Comparison of ENCODE assay signal across 18 cellular contexts in the genomic region with DNA sequence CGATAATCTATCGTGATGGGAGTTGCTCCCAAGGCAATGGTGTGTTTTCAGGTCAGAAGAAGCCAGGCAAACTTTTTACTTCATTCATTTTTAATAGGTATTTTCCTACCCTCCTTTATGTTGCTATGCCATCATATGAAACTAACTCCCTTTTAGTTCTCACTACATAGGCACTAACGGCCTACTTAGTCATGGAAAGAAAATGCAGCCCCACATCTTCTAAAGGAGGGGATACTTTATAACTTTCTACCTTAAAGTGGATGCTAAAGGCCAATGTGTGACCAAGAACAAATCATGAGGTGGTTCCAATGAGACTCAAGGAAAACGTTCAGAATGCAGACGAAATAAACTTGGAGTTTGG.
DNase-seq lines count a peak whose midpoint lies in the region; ATAC-seq, FAIRE-seq and TF ChIP-seq lines count a peak whose summit lies in the region.
"Had no signal": no experiment of that assay in that cellular context is flagged by ENCODE, and none has a peak within 500 bp of the region (broad histone marks: within the 10 kb centered on the region; RNA-seq: fewer than 3 reads in every experiment).

No MANE protein-coding gene starts in this region.

- 9% methylated on average over 5 of the region's 5 CpGs for WGBS in K562 (ENCODE audit: insufficient coverage, low coverage, missing lambda C conversion rate)

- TF ChIP-seq POLR2A in breast epithelium (IDR thresholded peaks at IDR 0.05) (no peak), K562 (conservative IDR thresholded peaks at IDR 0.05) (no peak)

- H3K79me2 ChIP-seq in K562 (ENCODE audit: control insufficient read depth, insufficient read depth, low read length) = no peaks in the 10 kb centered on the region
- no peaks in the 10 kb centered on the region for H3K79me2 ChIP-seq in keratinocyte (ENCODE audit: control insufficient read depth, insufficient read depth, low read length)

- FAIRE-seq in K562 (lab: Jason Lieb, UNC) (no peak), keratinocyte (lab: Jason Lieb, UNC) (no peak)
- FAIRE-seq: GM12892 had no signal

- intact Hi-C loops in MCF 10A (cut with micrococcal nuclease) = loop anchor here (1.0 to 2.0 kb wide), 2 partner anchors 15 to 194 kb away; partner anchors contain the start of gene FOXA2
- intact Hi-C loops in breast epithelium (cut with DNase I; ENCODE audit: low total_unique reads) = no loop called here
- intact Hi-C loops in K562 (cut with micrococcal nuclease) = no loop called here

- no peaks in the 10 kb centered on the region for H3K4me1 ChIP-seq in breast epithelium
- H3K4me1 ChIP-seq in K562 (replicated peaks in 1 of 2; ENCODE audit: control insufficient read depth in 2 of 2, insufficient read depth in 2 of 2, low read length in 2 of 2) = peaks cover 0 to 22% of the 10 kb centered on the region in 2 experiments; a peak in 2 of 5 replicates
- H3K4me1 ChIP-seq in keratinocyte (ENCODE audit: control insufficient read depth, extremely low read depth, insufficient read depth, low read length) = peaks cover 45% of the 10 kb centered on the region

- TF ChIP-seq CTCF in MCF 10A (IDR thresholded peaks at IDR 0.05; ENCODE audit: unreplicated experiment) (no peak), breast epithelium (IDR thresholded peaks at IDR 0.05) (no peak), K562 (IDR thresholded peaks at IDR 0.05 in 2 of 3, conservative IDR thresholded peaks at IDR 0.05 in 1 of 3; ENCODE audit: insufficient read depth in 2 of 3, low read depth in 1 of 3, low read length in 3 of 3) (no peak), keratinocyte (optimal IDR thresholded peaks at IDR 0.05 in 1 of 3, IDR thresholded peaks at IDR 0.05 in 1 of 3, conservative IDR thresholded peaks at IDR 0.05 in 1 of 3; ENCODE audit: extremely low read depth in 1 of 3, insufficient read depth in 2 of 3, low read length in 3 of 3) (no peak)

- H3K27me3 ChIP-seq in breast epithelium (peaks cover 0 to 19% of the 10 kb centered on the region in 2 donors), K562 (ENCODE audit: control insufficient read depth in 2 of 2, insufficient read depth in 2 of 2, low read length in 2 of 2) (no peaks in the 10 kb centered on the region), keratinocyte (ENCODE audit: control insufficient read depth, extremely low read depth, insufficient read depth, low read length) (no peaks in the 10 kb centered on the region)
- H3K27me3 ChIP-seq: BLaER1 treated with 17β-estradiol and CSF1 and Interleukin-3, amounts not matched to agents 10 nM and 100 nM had no signal

- H3K27ac Mint-ChIP-seq in MCF 10A (ENCODE audit: low read depth, unreplicated experiment) (no peak overlapping the region), T-cell (no peak overlapping the region)
- H3K27ac Mint-ChIP-seq in T-helper 2 cell treated with Interferon-gamma antibody and Interleukin-4, amounts not matched to agents 5 μg/mL and 100 μg/mL, for 36 hours = no peak overlapping the region
- H3K27ac Mint-ChIP-seq: CD4-positive, alpha-beta memory T cell had no signal

- H3K9ac ChIP-seq in K562 (ENCODE audit: insufficient read depth in 1 of 2, low read depth in 2 of 2, low read length in 2 of 2) = no peak overlapping the region
- peak overlapping the region; percentile 13 for H3K9ac ChIP-seq in keratinocyte (ENCODE audit: control insufficient read depth, extremely low read depth, insufficient read depth, low read length)
- H3K9ac ChIP-seq: BLaER1 treated with 17β-estradiol and CSF1 and Interleukin-3, amounts not matched to agents 10 nM and 100 nM; GM23248 had no signal

- TF ChIP-seq EP300 in K562 (IDR thresholded peaks at IDR 0.05; ENCODE audit: low read length) = no peak

- no peak overlapping the region for H3K4me3 ChIP-seq in breast epithelium
- no peak overlapping the region for H3K4me3 ChIP-seq in K562
- H3K4me3 ChIP-seq in keratinocyte (ENCODE audit: control insufficient read depth in 2 of 3, extremely low read depth in 1 of 3, insufficient read depth in 2 of 3, low read depth in 1 of 3, low read length in 3 of 3) = no peak overlapping the region
- H3K4me3 ChIP-seq: BLaER1 treated with 17β-estradiol and CSF1 and Interleukin-3, amounts not matched to agents 10 nM and 100 nM; GM23248 had no signal

- H3K9me3 Mint-ChIP-seq in MCF 10A (ENCODE audit: unreplicated experiment) = no peaks in the 10 kb centered on the region
- peaks cover 0 to 10% (median 0%) of the 10 kb centered on the region in 3 donors for H3K9me3 Mint-ChIP-seq in T-cell
- no peaks in the 10 kb centered on the region for H3K9me3 Mint-ChIP-seq in T-helper 2 cell treated with Interferon-gamma antibody and Interleukin-4, amounts not matched to agents 5 μg/mL and 100 μg/mL, for 36 hours

- POLR2A ChIA-PET in MCF 10A (lab: Yijun Ruan, JAX) = interaction anchor here (0.6 to 4.1 kb wide), 18 partner anchors 9 to 968 kb away, joined by 3 to 33 read pairs (median 4); no protein-coding TSS in a partner anchor
- POLR2A ChIA-PET in K562 (lab: Yijun Ruan, JAX) = interaction anchor here (1.0 to 1.4 kb wide), 2 partner anchors 7 to 15 kb away, joined by 4 read pairs; no protein-coding TSS in a partner anchor
- POLR2A ChIA-PET in T-cell (lab: Charles Lee) = no interaction called here

- dilution Hi-C loops in keratinocyte (cut with MboI; ENCODE audit: extremely low pct_ligation_motif_present, low sequenced_read_pairs) = no loop called here

- CTCF ChIA-PET in MCF 10A (lab: Yijun Ruan, JAX) (interaction anchor here (0.7 to 3.3 kb wide), 10 partner anchors 11 to 292 kb away, joined by 3 to 30 read pairs (median 3); no protein-coding TSS in a partner anchor), K562 (lab: Yijun Ruan, JAX; ENCODE audit: low intra/inter-chr PET ratio) (no interaction called here), T-cell (lab: Charles Lee) (no interaction called here)

- H3K27ac ChIP-seq in breast epithelium (no peak overlapping the region), K562 (ENCODE audit: extremely low read depth, low read depth, low read length) (no peak overlapping the region), keratinocyte (ENCODE audit: control insufficient read depth, insufficient read depth, low read length) (peak overlapping the region; percentile 86)
- H3K27ac ChIP-seq: 22Rv1; BLaER1 treated with 17β-estradiol and CSF1 and Interleukin-3, amounts not matched to agents 10 nM and 100 nM; GM23248 had no signal

- H3K36me3 ChIP-seq in breast epithelium (no peaks in the 10 kb centered on the region), K562 (ENCODE audit: control insufficient read depth, insufficient read depth, low read length) (no peaks in the 10 kb centered on the region), keratinocyte (ENCODE audit: control insufficient read depth in 2 of 2, extremely low read depth in 1 of 2, insufficient read depth in 2 of 2, low read length in 2 of 2) (no peaks in the 10 kb centered on the region)
- H3K36me3 ChIP-seq: BLaER1 treated with 17β-estradiol and CSF1 and Interleukin-3, amounts not matched to agents 10 nM and 100 nM had no signal

- H3K36me3 Mint-ChIP-seq in MCF 10A (ENCODE audit: insufficient read depth, unreplicated experiment) (no peaks in the 10 kb centered on the region), T-cell (no peaks in the 10 kb centered on the region)
- H3K36me3 Mint-ChIP-seq in T-helper 2 cell treated with Interferon-gamma antibody and Interleukin-4, amounts not matched to agents 5 μg/mL and 100 μg/mL, for 36 hours (ENCODE audit: low read depth) = no peaks in the 10 kb centered on the region
- H3K36me3 Mint-ChIP-seq: CD4-positive, alpha-beta memory T cell had no signal

- peaks cover 32% of the 10 kb centered on the region for H3K4me1 Mint-ChIP-seq in MCF 10A (ENCODE audit: insufficient read depth, unreplicated experiment)
- no peaks in the 10 kb centered on the region for H3K4me1 Mint-ChIP-seq in T-cell
- no peaks in the 10 kb centered on the region for H3K4me1 Mint-ChIP-seq in T-helper 2 cell treated with Interferon-gamma antibody and Interleukin-4, amounts not matched to agents 5 μg/mL and 100 μg/mL, for 36 hours (ENCODE audit: low read depth)
- H3K4me1 Mint-ChIP-seq: CD4-positive, alpha-beta memory T cell had no signal

- BruUV-seq in MCF 10A (replicated peaks; lab: Mats Ljungman, UMichigan) (TSS peak; percentile 44), K562 (replicated peaks; lab: Mats Ljungman, UMichigan) (no TSS peak)

- ATAC-seq in K562 (no peak), T-cell (replicated peaks in 1 of 4) (no peak)
- ATAC-seq: SK-N-SH treated with all-trans-retinoic acid at 6 μM for 48 hours had no signal

- in situ Hi-C loops in K562 (cut with MboI) = no loop called here

- H4K20me1 ChIP-seq in K562 (replicated peaks; ENCODE audit: control insufficient read depth, insufficient read depth, low read length) (no peaks in the 10 kb centered on the region), keratinocyte (ENCODE audit: control insufficient read depth, extremely low read depth, insufficient read depth, low read length) (no peaks in the 10 kb centered on the region)
- H4K20me1 ChIP-seq: BLaER1 treated with 17β-estradiol and CSF1 and Interleukin-3, amounts not matched to agents 10 nM and 100 nM had no signal

- H3K27me3 Mint-ChIP-seq in MCF 10A (ENCODE audit: insufficient read depth, unreplicated experiment) (no peaks in the 10 kb centered on the region), T-cell (peaks cover 0 to 4% of the 10 kb centered on the region in 2 donors)
- no peaks in the 10 kb centered on the region for H3K27me3 Mint-ChIP-seq in T-helper 2 cell treated with Interferon-gamma antibody and Interleukin-4, amounts not matched to agents 5 μg/mL and 100 μg/mL, for 36 hours (ENCODE audit: low read depth)
- H3K27me3 Mint-ChIP-seq: CD4-positive, alpha-beta memory T cell had no signal

- TF ChIP-seq RAD21 in K562 (CRISPR knock-in tag; conservative IDR thresholded peaks at IDR 0.05 in 1 of 2, IDR thresholded peaks at IDR 0.05 in 1 of 2) = no peak

- H3K4me2 ChIP-seq in K562 (ENCODE audit: insufficient read depth, low read length) (peak overlapping the region; percentile 29; the same call in 1 of the 2 replicates), keratinocyte (ENCODE audit: control insufficient read depth, extremely low read depth, insufficient read depth, low read depth, low read length) (peak overlapping the region; percentile 68)
- H3K4me2 ChIP-seq: BLaER1 treated with 17β-estradiol and CSF1 and Interleukin-3, amounts not matched to agents 10 nM and 100 nM had no signal

- DNase-seq in MCF 10A (ENCODE audit: unreplicated experiment) = no peak
- DNase-seq in breast epithelium (ENCODE audit: low spot score in 2 of 2) = no peak
- DNase-seq in K562 (ENCODE audit: extremely low read depth in 1 of 4, low spot score in 3 of 4) = no peak
- DNase-seq in keratinocyte (ENCODE audit: low read depth, low spot score) = no peak
- DNase-seq in NCI-H187 (lab: John Stamatoyannopoulos, UW) = no peak
- no peak for DNase-seq in T-helper 1 cell
- no peak for DNase-seq in T-cell
- no peak for DNase-seq in T-helper 2 cell treated with Interferon-gamma antibody and Interleukin-4, amounts not matched to agents 5 μg/mL and 100 μg/mL, for 36 hours (ENCODE audit: low spot score)
- DNase-seq: CD4-positive, alpha-beta memory T cell; IMR-90; MV-4-11; NCI-H446 treated with DMSO at 0.1 percent for 48 hours; NCI-H526 treated with DMSO at 0.1 percent for 48 hours had no signal

- H3K9me3 ChIP-seq in breast epithelium = no peaks in the 10 kb centered on the region
- no peaks in the 10 kb centered on the region for H3K9me3 ChIP-seq in K562 (replicated peaks; ENCODE audit: control insufficient read depth, insufficient read depth, low read depth, low read length)
- H3K9me3 ChIP-seq in keratinocyte (ENCODE audit: control insufficient read depth, low read depth, low read length) = no peaks in the 10 kb centered on the region
- H3K9me3 ChIP-seq: BLaER1 treated with 17β-estradiol and CSF1 and Interleukin-3, amounts not matched to agents 10 nM and 100 nM had no signal

- no peak overlapping the region for H3K4me3 Mint-ChIP-seq in MCF 10A (ENCODE audit: unreplicated experiment)
- no peak overlapping the region for H3K4me3 Mint-ChIP-seq in T-cell
- no peak overlapping the region for H3K4me3 Mint-ChIP-seq in T-helper 2 cell treated with Interferon-gamma antibody and Interleukin-4, amounts not matched to agents 5 μg/mL and 100 μg/mL, for 36 hours
- H3K4me3 Mint-ChIP-seq: CD4-positive, alpha-beta memory T cell had no signal

- H3K9me1 ChIP-seq in K562 (ENCODE audit: control insufficient read depth, insufficient read depth, low read length) = no peaks in the 10 kb centered on the region
- no peaks in the 10 kb centered on the region for H3K9me1 ChIP-seq in keratinocyte (ENCODE audit: control insufficient read depth, extremely low read depth, insufficient read depth, low read length)

- H2AFZ ChIP-seq in K562 (ENCODE audit: low read depth, low read length) (0 out of 2 replicates have a peak overlapping the region, but pooled peaks have one; percentile 20), keratinocyte (ENCODE audit: control insufficient read depth, low read length) (peak overlapping the region; percentile 8)
- H2AFZ ChIP-seq: GM23248 had no signal

Comparison
In these comparisons a context has a peak if more than half of its experiments do, and no peak if none do; other contexts are left out.
1. POLR2A ChIA-PET loops: an anchor here in MCF 10A (0.6 to 4.1 kb wide) and K562 (1.0 to 1.4 kb wide); none called in T-cell.